9 cellular contexts compared by ENCODE assay signal in genomic region chr11:75582461-75582934, GRCh38. TPM values are rescaled to one million over a fixed set of nuclear protein-coding genes. Genes with fewer than 3 reads are reported as not detected.
A peak's percentile ranks its signal among the peaks of the same experiment; 100 is the strongest.
DNase-seq lines count a peak whose midpoint lies in the region; ATAC-seq and TF ChIP-seq lines count a peak whose summit lies in the region.
"Had no signal": no experiment of that assay in that cellular context is flagged by ENCODE, and none has a peak within 500 bp of the region (broad histone marks: within the 10 kb centered on the region; RNA-seq: fewer than 3 reads in every experiment).

No MANE protein-coding gene starts in this region.

- in situ Hi-C loops in brain microvascular endothelial cell (cut with HindIII; ENCODE audit: low pct_ligation_motif_present, low sequenced_read_pairs), result no loop called here

- H3K36me3 Mint-ChIP-seq in activated T-cell treated with anti-CD3 and anti-CD28 coated beads, Interleukin-2, amount 50 U/mL, for 24 hours (ENCODE audit: low read depth), result no peaks in the 10 kb centered on the region
- no peaks in the 10 kb centered on the region for H3K36me3 Mint-ChIP-seq in activated T-helper 2 cell treated with anti-CD3 and anti-CD28 coated beads, Interferon-gamma antibody, Interleukin-2, Interleukin-4, amounts not matched to agents 10 μg/mL and 5 μg/mL and 100 μg/mL, durations not matched to agents 14 hours and 24 hours and 36 hours (ENCODE audit: low read depth)

- H3K27me3 ChIP-seq in brain microvascular endothelial cell (replicated peaks) (no peaks in the 10 kb centered on the region), lung (ENCODE audit: control insufficient read depth, insufficient read depth) (no peaks in the 10 kb centered on the region), thoracic aorta (replicated peaks; ENCODE audit: insufficient read depth) (no peaks in the 10 kb centered on the region), aorta (ENCODE audit: control insufficient read depth in 1 of 2, insufficient read depth in 2 of 2, low read length in 1 of 2) (no peaks in the 10 kb centered on the region)

- DNase-seq in activated T-cell treated with anti-CD3 and anti-CD28 coated beads, Interleukin-2, amount 50 U/mL, for 24 hours, result no peak
- DNase-seq in activated T-cell treated with anti-CD3 and anti-CD28 coated beads, Interleukin-2, amount 50 U/mL, for 1 hour, result no peak
- no peak for DNase-seq in brain microvascular endothelial cell
- DNase-seq in lung (ENCODE audit: low spot score), result no peak
- no peak for DNase-seq in thoracic aorta (ENCODE audit: low spot score)
- DNase-seq in activated T-helper 2 cell treated with anti-CD3 and anti-CD28 coated beads, Interferon-gamma antibody, Interleukin-2, Interleukin-4, amounts not matched to agents 10 μg/mL and 5 μg/mL and 100 μg/mL, durations not matched to agents 14 hours and 24 hours and 36 hours (ENCODE audit: low spot score), result no peak
- DNase-seq in NCI-H510A treated with DMSO at 0.1 percent for 48 hours (lab: John Stamatoyannopoulos, UW), result no peak
- no peak for DNase-seq in aorta

- H3K27me3 Mint-ChIP-seq in activated T-cell treated with anti-CD3 and anti-CD28 coated beads, Interleukin-2, amount 50 U/mL, for 24 hours, result no peaks in the 10 kb centered on the region
- peaks cover 47% of the 10 kb centered on the region for H3K27me3 Mint-ChIP-seq in activated T-helper 2 cell treated with anti-CD3 and anti-CD28 coated beads, Interferon-gamma antibody, Interleukin-2, Interleukin-4, amounts not matched to agents 10 μg/mL and 5 μg/mL and 100 μg/mL, durations not matched to agents 14 hours and 24 hours and 36 hours (ENCODE audit: low read depth)

- H3K9me3 Mint-ChIP-seq in activated T-cell treated with anti-CD3 and anti-CD28 coated beads, Interleukin-2, amount 50 U/mL, for 24 hours, result no peaks in the 10 kb centered on the region
- H3K9me3 Mint-ChIP-seq in activated T-helper 2 cell treated with anti-CD3 and anti-CD28 coated beads, Interferon-gamma antibody, Interleukin-2, Interleukin-4, amounts not matched to agents 10 μg/mL and 5 μg/mL and 100 μg/mL, durations not matched to agents 14 hours and 24 hours and 36 hours, result no peaks in the 10 kb centered on the region

- H3K9me3 ChIP-seq in lung (ENCODE audit: control insufficient read depth in 2 of 2, insufficient read depth in 1 of 2, low read length in 1 of 2), result peaks cover 0 to 2% of the 10 kb centered on the region in 2 donors
- H3K9me3 ChIP-seq in thoracic aorta, result no peaks in the 10 kb centered on the region
- H3K9me3 ChIP-seq in aorta (ENCODE audit: control insufficient read depth, low read length), result no peaks in the 10 kb centered on the region

- H3K4me1 Mint-ChIP-seq in activated T-cell treated with anti-CD3 and anti-CD28 coated beads, Interleukin-2, amount 50 U/mL, for 24 hours (ENCODE audit: low read depth), result peaks cover 18% of the 10 kb centered on the region
- H3K4me1 Mint-ChIP-seq in activated T-helper 2 cell treated with anti-CD3 and anti-CD28 coated beads, Interferon-gamma antibody, Interleukin-2, Interleukin-4, amounts not matched to agents 10 μg/mL and 5 μg/mL and 100 μg/mL, durations not matched to agents 14 hours and 24 hours and 36 hours (ENCODE audit: low read depth), result peaks cover 9% of the 10 kb centered on the region

- 8 to 18% methylated on average over 5 of the region's 5 CpGs for WGBS in lung, 2 donors
- 41 to 42% methylated on average over 5 of the region's 5 CpGs for WGBS in aorta, 2 donors

- H3K27ac ChIP-seq in brain microvascular endothelial cell, result peak overlapping the region; percentile 42
- peak overlapping the region; percentile 95 to 98 for H3K27ac ChIP-seq in lung (ENCODE audit: low read depth in 1 of 2, low read length in 1 of 2)
- H3K27ac ChIP-seq in thoracic aorta, result peak overlapping the region; percentile 98 to 99
- peak overlapping the region in 1 of 2 donors; percentile 81 for H3K27ac ChIP-seq in aorta (ENCODE audit: low read depth in 1 of 2, low read length in 2 of 2)
- H3K27ac ChIP-seq: C4-2B had no signal

- H3K36me3 ChIP-seq in brain microvascular endothelial cell (replicated peaks) (no peaks in the 10 kb centered on the region), lung (ENCODE audit: control insufficient read depth in 2 of 2, insufficient read depth in 2 of 2, low read length in 2 of 2) (no peaks in the 10 kb centered on the region), thoracic aorta (no peaks in the 10 kb centered on the region), aorta (ENCODE audit: control insufficient read depth in 1 of 2, insufficient read depth in 2 of 2, low read length in 1 of 2) (no peaks in the 10 kb centered on the region)

- intact Hi-C loops in activated T-helper 2 cell treated with anti-CD3 and anti-CD28 coated beads, Interferon-gamma antibody, Interleukin-2, Interleukin-4, amounts not matched to agents 10 μg/mL and 5 μg/mL and 100 μg/mL, durations not matched to agents 14 hours and 24 hours and 36 hours (cut with micrococcal nuclease), result no loop called here
- intact Hi-C loops in aorta (cut with DNase I), result loop anchor here in 1 of 2 donors (5.0 kb wide), 1 partner anchor 85 kb away; the partner anchor contains the start of gene MAP6

- H3K4me3 Mint-ChIP-seq in activated T-cell treated with anti-CD3 and anti-CD28 coated beads, Interleukin-2, amount 50 U/mL, for 24 hours, result peak overlapping the region; percentile 77
- no peak overlapping the region for H3K4me3 Mint-ChIP-seq in activated T-helper 2 cell treated with anti-CD3 and anti-CD28 coated beads, Interferon-gamma antibody, Interleukin-2, Interleukin-4, amounts not matched to agents 10 μg/mL and 5 μg/mL and 100 μg/mL, durations not matched to agents 14 hours and 24 hours and 36 hours (ENCODE audit: low read depth)

- peak overlapping the region; percentile 65 for H3K4me3 ChIP-seq in brain microvascular endothelial cell (ENCODE audit: low read depth, low read length)
- no peak overlapping the region for H3K4me3 ChIP-seq in lung
- peak overlapping the region; percentile 97 for H3K4me3 ChIP-seq in thoracic aorta
- peak overlapping the region in 1 of 2 donors; percentile 81 for H3K4me3 ChIP-seq in aorta (ENCODE audit: low read length in 2 of 2)

- ATAC-seq in lung (ENCODE audit: insufficient read depth, low FRiP score) (no peak), thoracic aorta (ENCODE audit: insufficient number of reproducible peaks, low FRiP score, low read depth) (no peak), aorta (ENCODE audit: low FRiP score) (no peak)

- H3K27ac Mint-ChIP-seq in activated T-cell treated with anti-CD3 and anti-CD28 coated beads, Interleukin-2, amount 50 U/mL, for 24 hours, result peak overlapping the region; percentile 87
- H3K27ac Mint-ChIP-seq in activated T-helper 2 cell treated with anti-CD3 and anti-CD28 coated beads, Interferon-gamma antibody, Interleukin-2, Interleukin-4, amounts not matched to agents 10 μg/mL and 5 μg/mL and 100 μg/mL, durations not matched to agents 14 hours and 24 hours and 36 hours, result no peak overlapping the region

- peaks cover 0 to 15% of the 10 kb centered on the region in 2 donors for H3K4me1 ChIP-seq in lung (ENCODE audit: control insufficient read depth in 2 of 2, insufficient read depth in 2 of 2, low read length in 2 of 2)
- H3K4me1 ChIP-seq in thoracic aorta (ENCODE audit: control insufficient read depth in 1 of 2, low read depth in 2 of 2), result peaks cover 4 to 13% of the 10 kb centered on the region in 2 donors
- no peaks in the 10 kb centered on the region for H3K4me1 ChIP-seq in aorta (ENCODE audit: control insufficient read depth in 1 of 2, insufficient read depth in 2 of 2, low read length in 2 of 2)

- TF ChIP-seq CTCF in brain microvascular endothelial cell (IDR thresholded peaks at IDR 0.05; ENCODE audit: low read depth, low read length, missing control alignments) (no peak), lung (IDR thresholded peaks at IDR 0.05; ENCODE audit: control extremely low read depth, extremely low read depth) (no peak), thoracic aorta (IDR thresholded peaks at IDR 0.05) (no peak)

RNA-seq across cellular contexts. Expression of gene SERPINH1, which starts 20.4 kb away (rescaled TPM):
- total RNA-seq in lung, result 100 to 1,000 TPM; 234 to 585 TPM
- polyA plus RNA-seq in lung, result 100 to 1,000 TPM; 112 to 340 TPM
- total RNA-seq in thoracic aorta, result 100 to 1,000 TPM; 367 to 480 TPM
- 23.8 and 23.9 TPM in 2 replicates for total RNA-seq in activated T-helper 2 cell treated with anti-CD3 and anti-CD28 coated beads, Interferon-gamma antibody, Interleukin-2, Interleukin-4, amounts not matched to agents 10 μg/mL and 5 μg/mL and 100 μg/mL, durations not matched to agents 14 hours and 24 hours and 36 hours
- total RNA-seq in aorta, result 100 to 1,000 TPM; 206 to 256 TPM
- polyA plus RNA-seq in aorta, result 100 to 1,000 TPM in 1 of 2 donors, 10 to 100 TPM in 1; 59.4 to 112 TPM

RNA-seq across cellular contexts. Expression of gene GDPD5, which starts 56.8 kb away (rescaled TPM):
- total RNA-seq in lung, result 10 to 100 TPM; 15.9 to 24.7 TPM
- polyA plus RNA-seq in lung, result 1 to 10 TPM; 6.2 to 8.2 TPM
- 10 to 100 TPM; 30.8 to 34.9 TPM for total RNA-seq in thoracic aorta
- total RNA-seq in activated T-helper 2 cell treated with anti-CD3 and anti-CD28 coated beads, Interferon-gamma antibody, Interleukin-2, Interleukin-4, amounts not matched to agents 10 μg/mL and 5 μg/mL and 100 μg/mL, durations not matched to agents 14 hours and 24 hours and 36 hours, result 11.0 and 14.9 TPM in 2 replicates
- 10 to 100 TPM; 29.4 to 53.0 TPM for total RNA-seq in aorta
- polyA plus RNA-seq in aorta, result 10 to 100 TPM in 1 of 2 donors, 1 to 10 TPM in 1; 3.5 to 38.9 TPM
